Comparison of ENCODE assay signal across 22 cellular contexts in genomic region chr21:28627261-28627660, GRCh38.
"Had no signal": no experiment of that assay in that cellular context is flagged by ENCODE, and none has a peak within 500 bp of the region (broad histone marks: within the 10 kb centered on the region; RNA-seq: fewer than 3 reads in every experiment).

No MANE protein-coding gene starts in this region.

- H3K27me3 ChIP-seq: ovary, upper lobe of left lung had no signal

- H3K27ac Mint-ChIP-seq: activated naive CD8-positive, alpha-beta T cell; activated T-cell treated with anti-CD3 and anti-CD28 coated beads, Interleukin-2, amount 50 U/mL, for 24 hours; activated T-helper 2 cell treated with anti-CD3 and anti-CD28 coated beads, Interferon-gamma antibody, Interleukin-2, Interleukin-4, amounts not matched to agents 10 μg/mL and 5 μg/mL and 100 μg/mL, durations not matched to agents 14 hours and 24 hours and 36 hours; mesothelial cell of epicardium; naive thymus-derived CD8-positive, alpha-beta T cell; T-helper 2 cell treated with Interferon-gamma antibody and Interleukin-4, amounts not matched to agents 5 μg/mL and 100 μg/mL, for 36 hours had no signal

- H3K9me3 ChIP-seq: lower lobe of right lung, ovary, prostate gland, thoracic aorta had no signal

- H3K4me1 ChIP-seq: prostate gland, upper lobe of left lung had no signal

- H3K4me3 ChIP-seq: lower lobe of right lung, ovary, prostate gland, thoracic aorta, upper lobe of left lung had no signal

- H3K9me3 Mint-ChIP-seq: activated T-helper 2 cell treated with anti-CD3 and anti-CD28 coated beads, Interferon-gamma antibody, Interleukin-2, Interleukin-4, amounts not matched to agents 10 μg/mL and 5 μg/mL and 100 μg/mL, durations not matched to agents 14 hours and 24 hours and 36 hours had no signal

- H3K4me3 Mint-ChIP-seq: activated naive CD8-positive, alpha-beta T cell; activated T-cell treated with anti-CD3 and anti-CD28 coated beads, Interleukin-2, amount 50 U/mL, for 24 hours; mesothelial cell of epicardium; naive thymus-derived CD8-positive, alpha-beta T cell; T-cell; T-helper 2 cell treated with Interferon-gamma antibody and Interleukin-4, amounts not matched to agents 5 μg/mL and 100 μg/mL, for 36 hours had no signal

- H3K27ac ChIP-seq: lower lobe of right lung, ovary, prostate gland, thoracic aorta, upper lobe of left lung, WERI-Rb-1 had no signal

- DNase-seq: activated CD4-positive, CD25-positive, alpha-beta regulatory T cell treated with anti-CD3 and anti-CD28 coated beads, Interleukin-2, amount 50 U/mL, for 72 hours; activated naive CD4-positive, alpha-beta T cell; activated T-cell treated with anti-CD3 and anti-CD28 coated beads, Interleukin-2, amount 50 U/mL, for 24 hours; amygdala; cortex of kidney; erythroblast; lower lobe of right lung; naive thymus-derived CD8-positive, alpha-beta T cell; ovary; stimulated activated CD4-positive, alpha-beta T cell treated with anti-CD3 and anti-CD28 coated beads, Interleukin-2, amount 100 ng/mL, for 48 hours; stimulated activated CD8-positive, alpha-beta memory T cell treated with anti-CD3 and anti-CD28 coated beads, Interleukin-4, amount 100 ng/mL, for 48 hours; stimulated activated naive CD4-positive, alpha-beta T cell; T-cell; upper lobe of left lung; WERI-Rb-1 had no signal

- H3K36me3 ChIP-seq: lower lobe of right lung, ovary, prostate gland, thoracic aorta, upper lobe of left lung, WERI-Rb-1 had no signal

- ATAC-seq: left lobe of liver; naive thymus-derived CD8-positive, alpha-beta T cell; T-cell had no signal

- H3K27me3 Mint-ChIP-seq: activated naive CD8-positive, alpha-beta T cell; activated T-cell treated with anti-CD3 and anti-CD28 coated beads, Interleukin-2, amount 50 U/mL, for 24 hours; naive thymus-derived CD8-positive, alpha-beta T cell; T-cell had no signal
